In the genomic region with DNA sequence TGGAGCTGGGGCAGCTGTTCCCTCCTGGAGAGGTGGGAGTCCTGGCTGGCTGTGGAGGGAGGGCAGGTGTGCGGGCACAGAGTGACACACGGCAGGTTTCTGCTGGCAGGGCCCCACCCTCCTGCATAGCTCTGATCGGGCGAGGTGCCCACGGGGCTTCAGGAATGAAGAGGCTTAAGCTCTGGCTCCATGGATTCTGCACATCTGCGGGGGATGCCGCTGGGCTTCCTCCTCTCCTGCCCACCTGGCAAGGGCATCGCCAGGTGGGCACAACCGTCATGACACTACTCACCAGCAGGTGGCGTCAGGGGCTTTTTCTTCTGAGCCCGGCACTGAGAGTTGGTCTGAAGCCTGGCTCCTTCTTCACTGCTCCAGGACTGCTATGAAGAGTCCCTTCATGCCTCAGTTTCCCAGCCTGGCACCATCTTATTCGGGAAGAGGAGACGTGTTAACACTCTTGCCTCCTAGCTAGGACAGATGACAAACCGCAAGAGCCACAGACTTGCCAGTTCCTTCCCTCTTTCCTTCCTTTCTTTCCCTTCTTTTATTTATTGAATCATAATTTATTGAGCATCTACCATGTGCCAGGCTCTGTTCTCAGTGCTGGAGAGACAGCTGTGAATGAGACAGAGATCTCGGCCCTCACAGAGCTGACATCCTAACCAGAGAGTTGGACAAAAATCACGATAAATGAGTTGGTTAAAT, we compare ENCODE assay signal across 8 cellular contexts. TPM values are rescaled to one million over a fixed set of nuclear protein-coding genes. Genes with fewer than 3 reads are reported as not detected.
DNase-seq lines count a peak whose midpoint lies in the region; ATAC-seq and TF ChIP-seq lines count a peak whose summit lies in the region.

No MANE protein-coding gene starts in this region.

- no peak for ATAC-seq in GM21367 (IDR thresholded peaks at IDR 0.05; ENCODE audit: unreplicated experiment)

- TF ChIP-seq CTCF in mesothelial cell of epicardium (IDR thresholded peaks at IDR 0.05; ENCODE audit: unreplicated experiment) = peak; percentile 90

- DNase-seq in NOMO-1 treated with DMSO at 0.1 percent for 48 hours (lab: John Stamatoyannopoulos, UW; ENCODE audit: unreplicated experiment) (peak; percentile 10), NOMO-1 treated with dmso at 0.1 percent for 144 hours (lab: John Stamatoyannopoulos, UW; ENCODE audit: unreplicated experiment) (no peak), NCI-H526 (lab: John Stamatoyannopoulos, UW) (peak; percentile 54 to 87), dermis blood vessel endothelial cell (peak; percentile 61), mesothelial cell of epicardium (ENCODE audit: low spot score in 2 of 2, unreplicated experiment in 2 of 2) (peak in 1 of 2 experiments; percentile 75)
- DNase-seq in activated CD4-positive, alpha-beta T cell treated with anti-CD3 and anti-CD28 coated beads, Interleukin-2, amount 50 U/mL, for 48 hours = peak; percentile 80 to 87
- peak; percentile 64 for DNase-seq in stimulated activated CD8-positive, alpha-beta memory T cell treated with anti-CD3 and anti-CD28 coated beads, Interleukin-7, amount 100 ng/mL, for 24 hours (ENCODE audit: low read depth)

- H3K4me1 Mint-ChIP-seq in mesothelial cell of epicardium = peaks cover 19% of the 10 kb centered on the region

- no peak overlapping the region for H3K4me3 Mint-ChIP-seq in mesothelial cell of epicardium

- H3K27me3 Mint-ChIP-seq in mesothelial cell of epicardium (ENCODE audit: low read depth) = peaks cover 7% of the 10 kb centered on the region

- no peaks in the 10 kb centered on the region for H3K9me3 Mint-ChIP-seq in mesothelial cell of epicardium

- H3K27ac Mint-ChIP-seq in mesothelial cell of epicardium = peak overlapping the region; percentile 21

- H3K36me3 Mint-ChIP-seq in mesothelial cell of epicardium = no peaks in the 10 kb centered on the region

RNA-seq across cellular contexts. Expression of a gene that starts 15.2 kb away (rescaled TPM):
- total RNA-seq in dermis blood vessel endothelial cell (5.8 and 17.4 TPM in 2 replicates), mesothelial cell of epicardium (101 to 103 TPM (median 102 TPM) in 3 replicates)

RNA-seq across cellular contexts. Expression of a gene that starts 26.2 kb away (rescaled TPM):
- total RNA-seq in dermis blood vessel endothelial cell (0.19 TPM in 1 of 2 replicates, not detected in the other), mesothelial cell of epicardium (not detected in 3 replicates)
